22 cellular contexts compared by ENCODE assay signal in genomic region chr6:37569317-37569716, GRCh38.
DNase-seq lines count a peak whose midpoint lies in the region; ATAC-seq and TF ChIP-seq lines count a peak whose summit lies in the region.
"Had no signal": no experiment of that assay in that cellular context is flagged by ENCODE, and none has a peak within 500 bp of the region (broad histone marks: within the 10 kb centered on the region; RNA-seq: fewer than 3 reads in every experiment).

No MANE protein-coding gene starts in this region.

- H3K27me3 ChIP-seq in BLaER1 treated with 17β-estradiol and CSF1 and Interleukin-3, amounts not matched to agents 10 nM and 100 nM: peaks cover 0 to 18% (median 0%) of the 10 kb centered on the region in 11 experiments; a peak in 6 of 22 replicates
- no peaks in the 10 kb centered on the region for H3K27me3 ChIP-seq in HCT116 (ENCODE audit: insufficient read depth, low read length)

- H3K9me3 ChIP-seq in BLaER1 treated with 17β-estradiol and CSF1 and Interleukin-3, amounts not matched to agents 10 nM and 100 nM (replicated peaks in 1 of 11): no peaks in the 10 kb centered on the region
- no peaks in the 10 kb centered on the region for H3K9me3 ChIP-seq in HCT116 (ENCODE audit: control insufficient read depth in 1 of 2, insufficient read depth in 1 of 2, low read depth in 1 of 2, low read length in 2 of 2)
- H3K9me3 ChIP-seq: Caco-2 had no signal

- DNase-seq in HCT116 (ENCODE audit: low read depth, low spot score) (no peak), naive B cell (no peak), omental fat pad (ENCODE audit: low spot score) (no peak)
- no peak for DNase-seq in activated naive CD4-positive, alpha-beta T cell treated with anti-CD3 and anti-CD28 coated beads for 36 hours
- DNase-seq: Caco-2; CD4-positive, alpha-beta memory T cell; DND-41; MV-4-11; NCI-H1105 treated with DMSO at 0.1 percent for 48 hours; NCI-H1694; NCI-H2081; NCI-H2171; NCI-H345; NCI-H524; NCI-H774; NK-92 treated with Interleukin-12 subunit alpha and Interleukin-12 subunit beta, amount 100 ng/mL, for 24 hours had no signal

- no peak for TF ChIP-seq RAD21 in HCT116 (IDR thresholded peaks at IDR 0.05; ENCODE audit: low read depth)

- H3K27me3 Mint-ChIP-seq in brain (no peaks in the 10 kb centered on the region), naive B cell (peaks cover 0 to 8% (median 0%) of the 10 kb centered on the region in 3 donors)
- no peaks in the 10 kb centered on the region for H3K27me3 Mint-ChIP-seq in activated naive CD4-positive, alpha-beta T cell treated with anti-CD3 and anti-CD28 coated beads for 36 hours (ENCODE audit: low read depth)
- H3K27me3 Mint-ChIP-seq: CD4-positive, alpha-beta memory T cell had no signal

- H2AFZ ChIP-seq in HCT116 (ENCODE audit: low read depth, low read length, poor library complexity, severe bottlenecking): no peak overlapping the region

- H3K4me1 Mint-ChIP-seq in brain (peaks cover 84% of the 10 kb centered on the region), naive B cell (peaks cover 35 to 53% (median 47%) of the 10 kb centered on the region in 3 donors)
- peaks cover 2% of the 10 kb centered on the region for H3K4me1 Mint-ChIP-seq in activated naive CD4-positive, alpha-beta T cell treated with anti-CD3 and anti-CD28 coated beads for 36 hours (ENCODE audit: low read depth)

- BruUV-seq in HCT116 (replicated peaks; lab: Mats Ljungman, UMichigan): no TSS peak

- no peak for ATAC-seq in HCT116
- no peak for ATAC-seq in naive B cell (ENCODE audit: low read depth in 2 of 2)
- ATAC-seq in omental fat pad (ENCODE audit: low FRiP score): no peak
- ATAC-seq in HG03097 (IDR thresholded peaks at IDR 0.05; ENCODE audit: low FRiP score, unreplicated experiment): no peak
- ATAC-seq in HG02642 (IDR thresholded peaks at IDR 0.05; ENCODE audit: poor library complexity, unreplicated experiment): no peak
- ATAC-seq: SK-N-SH treated with all-trans-retinoic acid at 6 μM for 48 hours had no signal

- H3K36me3 ChIP-seq in BLaER1 treated with 17β-estradiol and CSF1 and Interleukin-3, amounts not matched to agents 10 nM and 100 nM: no peaks in the 10 kb centered on the region
- H3K36me3 ChIP-seq in HCT116 (ENCODE audit: control insufficient read depth in 1 of 2, insufficient read depth in 2 of 2, low read length in 2 of 2): no peaks in the 10 kb centered on the region

- H3K4me2 ChIP-seq in BLaER1 treated with 17β-estradiol and CSF1 and Interleukin-3, amounts not matched to agents 10 nM and 100 nM: peak overlapping the region in 10 of 11 experiments; percentile 51 to 96 (median 92); a peak in 19 of 22 replicates
- no peak overlapping the region for H3K4me2 ChIP-seq in HCT116 (ENCODE audit: low read length)

- POLR2A ChIA-PET in HCT116 (lab: Charles Lee): no interaction called here

- H3K9me2 ChIP-seq in HCT116 (ENCODE audit: insufficient read depth): no peaks in the 10 kb centered on the region

- no peaks in the 10 kb centered on the region for H3K79me2 ChIP-seq in HCT116 (ENCODE audit: insufficient read depth, low read length)

- H3K27ac Mint-ChIP-seq in brain (peak overlapping the region in 4 of 5 experiments; percentile 3 to 95 (median 40)), naive B cell (peak overlapping the region in 4 of 6 donors; percentile 0 to 5 (median 4))
- no peak overlapping the region for H3K27ac Mint-ChIP-seq in activated naive CD4-positive, alpha-beta T cell treated with anti-CD3 and anti-CD28 coated beads for 36 hours

- RAD21 ChIA-PET in HCT116 (lab: Charles Lee; ENCODE audit: low non-redundant PET in 1 of 2, low total read pairs in 2 of 2, uncharacterized antibody in 2 of 2, unreplicated experiment in 2 of 2): no interaction called here

- no peaks in the 10 kb centered on the region for H3K36me3 Mint-ChIP-seq in brain
- H3K36me3 Mint-ChIP-seq in naive B cell: no peaks in the 10 kb centered on the region
- no peaks in the 10 kb centered on the region for H3K36me3 Mint-ChIP-seq in activated naive CD4-positive, alpha-beta T cell treated with anti-CD3 and anti-CD28 coated beads for 36 hours (ENCODE audit: low read depth)
- H3K36me3 Mint-ChIP-seq: CD4-positive, alpha-beta memory T cell; IgD-negative memory B cell had no signal

- TF ChIP-seq POLR2A in HCT116 (IDR thresholded peaks at IDR 0.05; ENCODE audit: borderline replicate concordance, extremely low read depth, insufficient read depth, insufficient read length): no peak

- no peak for TF ChIP-seq CTCF in HCT116 (IDR thresholded peaks at IDR 0.05 in 2 of 3, conservative IDR thresholded peaks at IDR 0.05 in 1 of 3; ENCODE audit: borderline replicate concordance in 1 of 3, insufficient read depth in 1 of 3, low read depth in 2 of 3, low read length in 2 of 3)
- TF ChIP-seq CTCF in brain (conservative IDR thresholded peaks at IDR 0.05): no peak
- TF ChIP-seq CTCF in omental fat pad (IDR thresholded peaks at IDR 0.05): no peak

- CTCF ChIA-PET in HCT116 (lab: Charles Lee): no interaction called here
- CTCF ChIA-PET in activated naive CD4-positive, alpha-beta T cell treated with anti-CD3 and anti-CD28 coated beads for 36 hours (lab: Charles Lee): interaction anchor here (1.0 to 4.0 kb wide), 4 partner anchors 10 to 123 kb away, joined by 3 to 11 read pairs (median 4); no protein-coding TSS in a partner anchor

- peak overlapping the region in 2 of 11 experiments; percentile 74 to 78; a peak in 1 of 22 replicates for H3K27ac ChIP-seq in BLaER1 treated with 17β-estradiol and CSF1 and Interleukin-3, amounts not matched to agents 10 nM and 100 nM
- H3K27ac ChIP-seq in HCT116 (ENCODE audit: low read depth, low read length): no peak overlapping the region

- intact Hi-C loops in HCT116 (cut with micrococcal nuclease): no loop called here
- intact Hi-C loops in activated naive CD4-positive, alpha-beta T cell treated with anti-CD3 and anti-CD28 coated beads for 36 hours (cut with micrococcal nuclease): loop anchor here (5.0 kb wide), 2 partner anchors 123 to 552 kb away; no protein-coding TSS in a partner anchor

- peaks cover 0 to 5% (median 0%) of the 10 kb centered on the region in 11 experiments; a peak in 1 of 22 replicates for H4K20me1 ChIP-seq in BLaER1 treated with 17β-estradiol and CSF1 and Interleukin-3, amounts not matched to agents 10 nM and 100 nM
- H4K20me1 ChIP-seq in HCT116 (ENCODE audit: insufficient read depth): no peaks in the 10 kb centered on the region

- peaks cover 29 to 72% (median 69%) of the 10 kb centered on the region in 10 experiments for H3K4me1 ChIP-seq in BLaER1 treated with 17β-estradiol and CSF1 and Interleukin-3, amounts not matched to agents 10 nM and 100 nM
- H3K4me1 ChIP-seq in HCT116 (ENCODE audit: control insufficient read depth in 1 of 2, insufficient read depth in 2 of 2, low read length in 2 of 2): peaks cover 0 to 7% of the 10 kb centered on the region in 2 experiments; a peak in 1 of 4 replicates

- H3K4me3 ChIP-seq in BLaER1 treated with 17β-estradiol and CSF1 and Interleukin-3, amounts not matched to agents 10 nM and 100 nM: no peak overlapping the region
- no peak overlapping the region for H3K4me3 ChIP-seq in HCT116 (replicated peaks in 1 of 2; ENCODE audit: low read depth in 1 of 2, low read length in 2 of 2)

- H3K9ac ChIP-seq in BLaER1 treated with 17β-estradiol and CSF1 and Interleukin-3, amounts not matched to agents 10 nM and 100 nM: peak overlapping the region in 2 of 11 experiments; percentile 7 to 37; a peak in 3 of 22 replicates
- H3K9ac ChIP-seq in HCT116 (ENCODE audit: low read length): no peak overlapping the region

- H3K9me3 Mint-ChIP-seq in brain (peaks cover 0 to 3% (median 0%) of the 10 kb centered on the region in 5 experiments), naive B cell (no peaks in the 10 kb centered on the region)
- no peaks in the 10 kb centered on the region for H3K9me3 Mint-ChIP-seq in activated naive CD4-positive, alpha-beta T cell treated with anti-CD3 and anti-CD28 coated beads for 36 hours
- H3K9me3 Mint-ChIP-seq: IgD-negative memory B cell had no signal

- H3K4me3 Mint-ChIP-seq in brain (no peak overlapping the region), naive B cell (no peak overlapping the region)
- H3K4me3 Mint-ChIP-seq in activated naive CD4-positive, alpha-beta T cell treated with anti-CD3 and anti-CD28 coated beads for 36 hours: no peak overlapping the region
- H3K4me3 Mint-ChIP-seq: CD4-positive, alpha-beta memory T cell had no signal

TF ChIP-seq in HCT116, 20 proteins besides CTCF, POLR2A, EP300 and RAD21:
- TF ChIP-seq EGR1 (IDR thresholded peaks at IDR 0.05; ENCODE audit: low read depth): no peak
- peak; percentile 23; the same call in 1 of the 2 replicates for TF ChIP-seq MAX (IDR thresholded peaks at IDR 0.05)
TF ChIP-seq in HCT116: peak in this region for 1.
